In the genomic region with DNA sequence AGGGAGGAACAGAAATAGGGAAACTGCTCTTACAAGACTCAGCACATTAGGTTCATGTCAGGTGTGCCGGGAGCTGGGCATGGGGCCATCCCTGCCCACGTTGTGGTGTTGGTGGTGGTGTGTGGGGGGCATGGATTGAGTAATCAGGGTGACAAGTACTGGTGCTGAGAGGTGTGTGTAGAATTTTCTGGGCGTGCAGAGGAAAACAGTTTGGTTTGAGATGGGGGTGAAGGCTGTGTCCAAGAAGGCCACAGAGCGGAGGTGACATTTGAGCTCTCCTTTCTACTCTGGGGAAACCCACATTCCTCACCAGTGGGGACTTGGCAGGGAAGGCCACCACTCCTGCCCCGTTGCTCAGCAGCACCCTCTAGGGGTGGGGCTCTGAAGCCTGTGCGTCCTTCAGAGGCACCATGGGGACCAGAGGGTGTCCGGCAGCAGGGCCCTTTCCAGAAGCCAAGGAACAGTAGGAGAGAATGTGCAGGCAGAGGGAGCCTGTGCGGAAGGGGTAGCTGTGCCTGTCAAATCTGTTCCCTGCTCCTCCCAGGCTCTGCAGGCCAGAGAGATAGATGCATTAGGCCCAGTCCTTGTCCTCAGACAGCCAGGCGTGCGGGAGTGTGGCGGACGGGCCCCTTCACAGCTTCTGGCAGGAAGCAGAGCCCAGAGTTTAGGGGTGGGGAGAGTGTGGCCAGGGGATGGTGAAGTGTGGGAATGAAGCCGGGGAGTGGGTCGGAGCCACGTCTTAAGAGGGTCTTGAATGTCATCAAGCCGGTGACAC, we compare ENCODE assay signal across 1 cellular context.
A peak's percentile ranks its signal among the peaks of the same experiment; 100 is the strongest.
TF ChIP-seq lines count a peak whose summit lies in the region.

No MANE protein-coding gene starts in this region.

TF ChIP-seq in K562, 482 proteins besides CTCF, POLR2A, EP300 and RAD21 (continued from another document and continues in another):
- TF ChIP-seq, protein P1, sequence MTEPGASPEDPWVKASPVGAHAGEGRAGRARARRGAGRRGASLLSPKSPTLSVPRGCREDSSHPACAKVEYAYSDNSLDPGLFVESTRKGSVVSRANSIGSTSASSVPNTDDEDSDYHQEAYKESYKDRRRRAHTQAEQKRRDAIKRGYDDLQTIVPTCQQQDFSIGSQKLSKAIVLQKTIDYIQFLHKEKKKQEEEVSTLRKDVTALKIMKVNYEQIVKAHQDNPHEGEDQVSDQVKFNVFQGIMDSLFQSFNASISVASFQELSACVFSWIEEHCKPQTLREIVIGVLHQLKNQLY (CRISPR knock-in tag; conservative IDR thresholded peaks at IDR 0.05): no peak
- TF ChIP-seq CBX1 (IDR thresholded peaks at IDR 0.05; ENCODE audit: low read depth) (no peak), RBM39 (optimal IDR thresholded peaks at IDR 0.05; ENCODE audit: low read depth, low read length) (no peak), L3MBTL2 (IDR thresholded peaks at IDR 0.05) (0 out of 2 replicates have a peak, but pooled peaks have one; percentile 23), ZNF239 (CRISPR knock-in tag; IDR thresholded peaks at IDR 0.05) (no peak), RB1 (IDR thresholded peaks at IDR 0.05; ENCODE audit: low read depth) (no peak), NR1H2 (CRISPR knock-in tag; IDR thresholded peaks at IDR 0.05) (no peak), MGA (IDR thresholded peaks at IDR 0.05) (no peak), FOSL1 (tag; conservative IDR thresholded peaks at IDR 0.05) (no peak), CBX2 (IDR thresholded peaks at IDR 0.05; ENCODE audit: insufficient read depth, low read length, poor library complexity, severe bottlenecking) (no peak), SPI1 (IDR thresholded peaks at IDR 0.05; ENCODE audit: borderline replicate concordance, low read depth, low read length) (no peak), E2F1 (CRISPR knock-in tag; IDR thresholded peaks at IDR 0.05) (no peak), ZNF134 (CRISPR knock-in tag; conservative IDR thresholded peaks at IDR 0.05) (no peak), CBFA2T2 (conservative IDR thresholded peaks at IDR 0.05) (no peak), ZBTB17 (CRISPR knock-in tag; IDR thresholded peaks at IDR 0.05) (0 out of 2 replicates have a peak, but pooled peaks have one; percentile 51), GABPB2 (CRISPR knock-in tag; conservative IDR thresholded peaks at IDR 0.05) (no peak), PYGO2 (tag; IDR thresholded peaks at IDR 0.05) (no peak), ARHGAP35 (IDR thresholded peaks at IDR 0.05; ENCODE audit: partially characterized antibody) (no peak), U2AF1 (optimal IDR thresholded peaks at IDR 0.05; ENCODE audit: low read depth, low read length) (no peak), GTF3C2 (IDR thresholded peaks at IDR 0.05; ENCODE audit: borderline replicate concordance, extremely low read depth, insufficient read length) (no peak), HSF4 (CRISPR knock-in tag; IDR thresholded peaks at IDR 0.05; ENCODE audit: borderline replicate concordance) (no peak), IRF2 (CRISPR knock-in tag; IDR thresholded peaks at IDR 0.05) (no peak), ZNF3 (CRISPR knock-in tag; IDR thresholded peaks at IDR 0.05) (no peak), SRF (CRISPR knock-in tag; IDR thresholded peaks at IDR 0.05) (no peak), HDGF (IDR thresholded peaks at IDR 0.05) (peak; percentile 27; the same call in 1 of the 2 replicates), ZBTB1 (CRISPR knock-in tag; IDR thresholded peaks at IDR 0.05; ENCODE audit: borderline replicate concordance, low read depth) (no peak), NEUROD1 (IDR thresholded peaks at IDR 0.05; ENCODE audit: borderline replicate concordance, low read depth, low read length, partially characterized antibody) (no peak), SUPT5H (IDR thresholded peaks at IDR 0.05) (0 out of 2 replicates have a peak, but pooled peaks have one; percentile 36), ZNF280A (IDR thresholded peaks at IDR 0.05; ENCODE audit: low read depth, partially characterized antibody) (no peak), ZNF354B (CRISPR knock-in tag; IDR thresholded peaks at IDR 0.05) (no peak), ZNF695 (CRISPR knock-in tag; IDR thresholded peaks at IDR 0.05) (no peak), BHLHE40 (IDR thresholded peaks at IDR 0.05; ENCODE audit: low read length) (no peak), ZNF780A (CRISPR knock-in tag; IDR thresholded peaks at IDR 0.05) (no peak), SAP30 (IDR thresholded peaks at IDR 0.05; ENCODE audit: borderline replicate concordance, insufficient read depth, low read depth, low read length, poor library complexity, severe bottlenecking) (no peak), GTF2A2 (tag; IDR thresholded peaks at IDR 0.05) (no peak)
- TF ChIP-seq, protein P2, sequence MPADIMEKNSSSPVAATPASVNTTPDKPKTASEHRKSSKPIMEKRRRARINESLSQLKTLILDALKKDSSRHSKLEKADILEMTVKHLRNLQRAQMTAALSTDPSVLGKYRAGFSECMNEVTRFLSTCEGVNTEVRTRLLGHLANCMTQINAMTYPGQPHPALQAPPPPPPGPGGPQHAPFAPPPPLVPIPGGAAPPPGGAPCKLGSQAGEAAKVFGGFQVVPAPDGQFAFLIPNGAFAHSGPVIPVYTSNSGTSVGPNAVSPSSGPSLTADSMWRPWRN (IDR thresholded peaks at IDR 0.05; ENCODE audit: low read depth): no peak
- TF ChIP-seq, protein P3, sequence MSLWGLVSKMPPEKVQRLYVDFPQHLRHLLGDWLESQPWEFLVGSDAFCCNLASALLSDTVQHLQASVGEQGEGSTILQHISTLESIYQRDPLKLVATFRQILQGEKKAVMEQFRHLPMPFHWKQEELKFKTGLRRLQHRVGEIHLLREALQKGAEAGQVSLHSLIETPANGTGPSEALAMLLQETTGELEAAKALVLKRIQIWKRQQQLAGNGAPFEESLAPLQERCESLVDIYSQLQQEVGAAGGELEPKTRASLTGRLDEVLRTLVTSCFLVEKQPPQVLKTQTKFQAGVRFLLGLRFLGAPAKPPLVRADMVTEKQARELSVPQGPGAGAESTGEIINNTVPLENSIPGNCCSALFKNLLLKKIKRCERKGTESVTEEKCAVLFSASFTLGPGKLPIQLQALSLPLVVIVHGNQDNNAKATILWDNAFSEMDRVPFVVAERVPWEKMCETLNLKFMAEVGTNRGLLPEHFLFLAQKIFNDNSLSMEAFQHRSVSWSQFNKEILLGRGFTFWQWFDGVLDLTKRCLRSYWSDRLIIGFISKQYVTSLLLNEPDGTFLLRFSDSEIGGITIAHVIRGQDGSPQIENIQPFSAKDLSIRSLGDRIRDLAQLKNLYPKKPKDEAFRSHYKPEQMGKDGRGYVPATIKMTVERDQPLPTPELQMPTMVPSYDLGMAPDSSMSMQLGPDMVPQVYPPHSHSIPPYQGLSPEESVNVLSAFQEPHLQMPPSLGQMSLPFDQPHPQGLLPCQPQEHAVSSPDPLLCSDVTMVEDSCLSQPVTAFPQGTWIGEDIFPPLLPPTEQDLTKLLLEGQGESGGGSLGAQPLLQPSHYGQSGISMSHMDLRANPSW (CRISPR knock-in tag; IDR thresholded peaks at IDR 0.05): no peak; the same call in 1 of the 2 replicates
